ENCODE assay signal across 15 cellular contexts in the genomic region with DNA sequence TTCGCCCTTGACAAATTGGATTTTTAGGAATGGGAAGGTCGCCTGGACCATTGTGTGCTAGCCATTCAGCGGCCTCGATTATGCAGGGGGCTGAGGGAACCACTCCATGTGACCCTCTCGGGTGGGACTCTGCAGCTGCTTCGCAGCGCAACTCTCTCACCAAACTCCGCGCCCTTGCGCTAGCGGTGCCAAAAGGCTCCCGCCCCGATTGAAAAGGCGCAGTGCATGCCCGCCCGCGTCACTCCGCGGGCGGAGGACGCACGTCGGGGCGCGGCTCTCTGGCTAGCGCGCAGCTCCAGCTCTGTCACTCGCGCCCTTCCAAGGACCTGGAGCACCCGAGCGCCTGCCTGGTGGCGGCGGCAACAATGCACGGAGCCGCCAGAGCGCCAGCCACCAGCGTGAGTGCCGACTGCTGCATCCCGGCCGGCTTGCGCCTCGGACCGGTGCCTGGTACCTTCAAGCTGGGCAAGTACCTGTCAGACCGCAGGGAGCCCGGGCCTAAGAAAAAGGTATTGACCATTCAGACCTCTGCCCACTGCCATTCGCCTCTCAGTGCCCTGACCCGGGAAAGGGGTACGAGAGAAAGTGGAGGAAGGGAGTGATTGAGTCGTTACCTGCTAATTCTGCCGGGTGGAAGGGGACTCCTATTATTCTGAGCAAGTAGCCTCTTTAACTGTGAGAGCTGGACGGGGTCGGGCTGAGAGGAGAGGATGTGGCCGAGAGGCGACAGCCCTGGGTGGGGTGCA. TPM values are rescaled to one million over a fixed set of nuclear protein-coding genes. Genes with fewer than 3 reads are reported as not detected.
DNase-seq lines count a peak whose midpoint lies in the region; ATAC-seq, FAIRE-seq and TF ChIP-seq lines count a peak whose summit lies in the region.
"Had no signal": no experiment of that assay in that cellular context is flagged by ENCODE, and none has a peak within 500 bp of the region (broad histone marks: within the 10 kb centered on the region; RNA-seq: fewer than 3 reads in every experiment).

A gene (plus strand): TSS at position 164 of the 746 bp plus-strand sequence. CDS start 202 bp downstream, at position 366.

- dilution Hi-C loops in IMR-90 (cut with HindIII; ENCODE audit: low sequenced_read_pairs, unreplicated experiment) = no loop called here

- intact Hi-C loops in IMR-90 (cut with micrococcal nuclease) = no loop called here

- H3K27ac Mint-ChIP-seq in activated CD8-positive, alpha-beta memory T cell treated with anti-CD3 and anti-CD28 coated beads, Interleukin-2, amount 10 ng/mL, durations not matched to agents 7 days and 5 days = peak within 1 kb of the TSS; percentile 59

- TF ChIP-seq POLR2A in IMR-90 (IDR thresholded peaks at IDR 0.05; ENCODE audit: low read depth, low read length) (no peak), H1 (IDR thresholded peaks at IDR 0.05; ENCODE audit: control extremely low read depth in 1 of 2, low read depth in 2 of 2, low read length in 2 of 2) (no peak)

- H3K4me1 Mint-ChIP-seq in activated CD8-positive, alpha-beta memory T cell treated with anti-CD3 and anti-CD28 coated beads, Interleukin-2, amount 10 ng/mL, durations not matched to agents 7 days and 5 days = peaks cover 57% of the 10 kb centered on the region

- H4K8ac ChIP-seq in IMR-90 (ENCODE audit: low read depth in 2 of 2, low read length in 2 of 2) (no peak within 1 kb of the TSS), H1 (ENCODE audit: extremely low read depth, insufficient read depth, low read length) (no peak within 1 kb of the TSS), neuronal stem cell (ENCODE audit: low read depth, low read length) (no peak within 1 kb of the TSS)

- H4K5ac ChIP-seq in IMR-90 (ENCODE audit: low read depth, low read length) (no peak within 1 kb of the TSS), H1 (ENCODE audit: insufficient read length, low read depth, low read length) (no peak within 1 kb of the TSS)

- H3K4me3 ChIP-seq in IMR-90 (ENCODE audit: insufficient read depth, low read depth, low read length) (no peak within 1 kb of the TSS), H1 (ENCODE audit: extremely low read depth in 1 of 4, insufficient read depth in 2 of 4, low read depth in 3 of 4, low read length in 4 of 4) (peak within 1 kb of the TSS in 1 of 4 experiments; percentile 17; a peak in 3 of 8 replicates), neuronal stem cell (ENCODE audit: low read length in 2 of 2) (no peak within 1 kb of the TSS)
- H3K4me3 ChIP-seq: esophagus squamous epithelium, thyroid gland had no signal

- TF ChIP-seq CTCF in IMR-90 (conservative IDR thresholded peaks at IDR 0.05; ENCODE audit: low read depth, low read length) (no peak), H1 (IDR thresholded peaks at IDR 0.05; ENCODE audit: control extremely low read depth in 1 of 3, insufficient read depth in 1 of 3, low read depth in 1 of 3, low read length in 3 of 3) (no peak)

- H3K56ac ChIP-seq in IMR-90 (ENCODE audit: extremely low read depth, insufficient read depth, low read length) = no peak within 1 kb of the TSS
- no peak within 1 kb of the TSS for H3K56ac ChIP-seq in H1 (replicated peaks; ENCODE audit: insufficient read length, low read depth, low read length)

- peak within 1 kb of the TSS; percentile 50; the same call in 1 of the 2 replicates for H2BK12ac ChIP-seq in H1 (ENCODE audit: low read depth, low read length)
- H2BK12ac ChIP-seq in neuronal stem cell (ENCODE audit: low read length) = no peak within 1 kb of the TSS

- H3K4me1 ChIP-seq in IMR-90 (ENCODE audit: control insufficient read depth, insufficient read depth, low read length) = no peaks in the 10 kb centered on the region
- peaks cover 0 to 28% (median 11%) of the 10 kb centered on the region in 4 experiments; a peak in 5 of 7 replicates for H3K4me1 ChIP-seq in H1 (replicated peaks in 1 of 4; ENCODE audit: control insufficient read depth in 3 of 4, insufficient read depth in 4 of 4, low read length in 3 of 4)
- H3K4me1 ChIP-seq in neuronal stem cell (ENCODE audit: control insufficient read depth in 2 of 2, insufficient read depth in 1 of 2, low read depth in 1 of 2, low read length in 2 of 2) = peaks cover 0 to 2% of the 10 kb centered on the region in 2 donors

- H3K9me3 Mint-ChIP-seq in activated CD8-positive, alpha-beta memory T cell treated with anti-CD3 and anti-CD28 coated beads, Interleukin-2, amount 10 ng/mL, durations not matched to agents 7 days and 5 days (ENCODE audit: low read depth) = no peaks in the 10 kb centered on the region

- H3K36me3 ChIP-seq in IMR-90 (ENCODE audit: control insufficient read depth, insufficient read depth, low read length) (no peaks in the 10 kb centered on the region), H1 (ENCODE audit: control insufficient read depth in 2 of 4, insufficient read depth in 4 of 4, low read length in 3 of 4) (no peaks in the 10 kb centered on the region; a peak in 1 of 8 replicates), neuronal stem cell (replicated peaks in 1 of 2; ENCODE audit: control insufficient read depth in 2 of 2, insufficient read depth in 2 of 2, low read length in 2 of 2) (no peaks in the 10 kb centered on the region)
- H3K36me3 ChIP-seq: esophagus squamous epithelium, thyroid gland had no signal

- H3K27ac ChIP-seq in IMR-90 (ENCODE audit: insufficient read depth, low read length) = no peak within 1 kb of the TSS
- no peak within 1 kb of the TSS for H3K27ac ChIP-seq in H1 (ENCODE audit: low read depth, low read length)
- no peak within 1 kb of the TSS for H3K27ac ChIP-seq in neuronal stem cell (replicated peaks; ENCODE audit: low read length)
- H3K27ac ChIP-seq: esophagus squamous epithelium, thyroid gland had no signal

- H3K23me2 ChIP-seq in H1 (ENCODE audit: low read depth, low read length) = no peaks in the 10 kb centered on the region; the same call in 1 of the 2 replicates

- ATAC-seq in activated CD8-positive, alpha-beta memory T cell treated with anti-CD3 and anti-CD28 coated beads, Interleukin-2, amount 10 ng/mL, durations not matched to agents 7 days and 5 days = no peak
- ATAC-seq in IMR-90 (ENCODE audit: low read depth) (no peak), GM18867 (IDR thresholded peaks at IDR 0.05; ENCODE audit: unreplicated experiment) (no peak)
- ATAC-seq: left lobe of liver had no signal

- BruUV-seq in IMR-90 (replicated peaks; lab: Mats Ljungman, UMichigan) = no TSS peak

- H2AFZ ChIP-seq in IMR-90 (replicated peaks; ENCODE audit: low read length, poor library complexity) (peak within 1 kb of the TSS; percentile 44), H1 (ENCODE audit: low read length) (no peak within 1 kb of the TSS), neuronal stem cell (ENCODE audit: low read length) (peak within 1 kb of the TSS; percentile 63)

- H3K14ac ChIP-seq in IMR-90 (replicated peaks; ENCODE audit: low read depth, low read length) = no peak within 1 kb of the TSS
- no peak within 1 kb of the TSS for H3K14ac ChIP-seq in H1 (ENCODE audit: insufficient read length)
- no peak within 1 kb of the TSS for H3K14ac ChIP-seq in neuronal stem cell (ENCODE audit: low read length)

- no peak for FAIRE-seq in H1 (lab: Jason Lieb, UNC)
- FAIRE-seq: GM12892 had no signal

- no peak within 1 kb of the TSS for H2AK5ac ChIP-seq in IMR-90 (ENCODE audit: low read depth, low read length)
- H2AK5ac ChIP-seq in H1 (ENCODE audit: low read depth, low read length) = no peak within 1 kb of the TSS
- no peak within 1 kb of the TSS for H2AK5ac ChIP-seq in neuronal stem cell (ENCODE audit: low read depth, low read length)

- no peak within 1 kb of the TSS for H2AK9ac ChIP-seq in IMR-90 (replicated peaks; ENCODE audit: low read depth, low read length, poor library complexity)

- in situ Hi-C loops in IMR-90 (cut with MboI; ENCODE audit: low sequenced_read_pairs) = no loop called here

- 3% methylated on average over 37 of the region's 54 CpGs; no CpG with 5 or more reads in 1 of the 2 experiments for WGBS in IMR-90 (ENCODE audit: extremely low coverage in 2 of 2, insufficient read length in 1 of 2), 2 experiments
- 3% methylated on average over 33 of the region's 54 CpGs; no CpG with 5 or more reads in 1 of the 2 experiments for WGBS in H1 (ENCODE audit: extremely low coverage in 1 of 2, insufficient coverage in 1 of 2, insufficient read length in 1 of 2, insufficient replicate concordance in 2 of 2, low coverage in 1 of 2, low lambda C conversion rate in 2 of 2, missing lambda C conversion rate in 1 of 2), 2 experiments
- no CpG with 5 or more reads among the region's 54 CpGs for WGBS in neuronal stem cell (ENCODE audit: extremely low coverage in 2 of 2, insufficient read length in 2 of 2, insufficient replicate concordance in 1 of 2), 2 donors

- H4K91ac ChIP-seq in IMR-90 (ENCODE audit: insufficient read depth, low read depth, low read length) (no peak within 1 kb of the TSS), H1 (replicated peaks; ENCODE audit: insufficient read length, low read length) (no peak within 1 kb of the TSS), neuronal stem cell (ENCODE audit: low read depth, low read length, poor library complexity) (no peak within 1 kb of the TSS)

- H2BK120ac ChIP-seq in IMR-90 (ENCODE audit: low read depth, low read length) (no peak within 1 kb of the TSS), H1 (replicated peaks; ENCODE audit: low read depth, low read length) (no peak within 1 kb of the TSS), neuronal stem cell (ENCODE audit: low read depth, low read length) (no peak within 1 kb of the TSS)

- DNase-seq in activated CD8-positive, alpha-beta memory T cell treated with anti-CD3 and anti-CD28 coated beads, Interleukin-2, amount 10 ng/mL, durations not matched to agents 7 days and 5 days = no peak
- DNase-seq in activated CD8-positive, alpha-beta memory T cell treated with anti-CD3 and anti-CD28 coated beads for 24 hours = no peak
- DNase-seq in IMR-90 (no peak), H1 (ENCODE audit: low read depth in 1 of 2, low spot score in 2 of 2) (peak in 1 of 2 experiments; percentile 73), neuronal stem cell (ENCODE audit: low spot score) (no peak), AG08395 (ENCODE audit: low spot score) (no peak), NCI-H748 treated with DMSO at 0.1 percent for 48 hours (lab: John Stamatoyannopoulos, UW) (no peak)
- DNase-seq: esophagus squamous epithelium; hippocampal formation; NCI-H1930; stimulated activated CD4-positive, alpha-beta T cell treated with anti-CD3 and anti-CD28 coated beads, Interleukin-1b, Interleukin-23, amount 100 ng/mL, for 48 hours; thyroid gland had no signal

- H3K23ac ChIP-seq in IMR-90 (ENCODE audit: low read depth, low read length) (no peak within 1 kb of the TSS; the same call in 1 of the 2 replicates), H1 (ENCODE audit: insufficient read length) (no peak within 1 kb of the TSS), neuronal stem cell (ENCODE audit: low read depth, low read length, poor library complexity) (peak within 1 kb of the TSS; percentile 85)

- H2BK15ac ChIP-seq in IMR-90 (ENCODE audit: low read depth, low read length) = no peak within 1 kb of the TSS
- H2BK15ac ChIP-seq in H1 (ENCODE audit: low read length) = no peak within 1 kb of the TSS
- H2BK15ac ChIP-seq in neuronal stem cell (ENCODE audit: low read length) = no peak within 1 kb of the TSS

- H2BK5ac ChIP-seq in IMR-90 (ENCODE audit: low read depth, low read length, poor library complexity, severe bottlenecking) (no peak within 1 kb of the TSS), H1 (ENCODE audit: low read depth, low read length) (no peak within 1 kb of the TSS), neuronal stem cell (ENCODE audit: low read length) (no peak within 1 kb of the TSS)

- no peaks in the 10 kb centered on the region for H3K79me1 ChIP-seq in IMR-90 (ENCODE audit: low read depth in 1 of 2, low read length in 2 of 2)
- no peaks in the 10 kb centered on the region for H3K79me1 ChIP-seq in H1 (ENCODE audit: low read depth, low read length)
- H3K79me1 ChIP-seq in neuronal stem cell (ENCODE audit: low read depth, low read length) = no peaks in the 10 kb centered on the region

- no peaks in the 10 kb centered on the region for H3K79me2 ChIP-seq in H1 (ENCODE audit: control insufficient read depth in 1 of 2, insufficient read depth in 2 of 2, low read length in 2 of 2)

- no peak within 1 kb of the TSS for H3K4me2 ChIP-seq in IMR-90 (ENCODE audit: low read depth, low read length)
- peak within 1 kb of the TSS; percentile 45 to 52; a peak in 3 of 4 replicates for H3K4me2 ChIP-seq in H1 (ENCODE audit: insufficient read depth in 1 of 2, low read depth in 2 of 2, low read length in 2 of 2)
- no peak within 1 kb of the TSS for H3K4me2 ChIP-seq in neuronal stem cell (ENCODE audit: insufficient read depth, low read length, poor library complexity, severe bottlenecking)

- no peak within 1 kb of the TSS for H3K4ac ChIP-seq in IMR-90 (ENCODE audit: low read depth, low read length)
- H3K4ac ChIP-seq in H1 (replicated peaks; ENCODE audit: insufficient read length, low read depth, low read length) = no peak within 1 kb of the TSS
- no peak within 1 kb of the TSS for H3K4ac ChIP-seq in neuronal stem cell (ENCODE audit: low read length)

- H4K20me1 ChIP-seq in IMR-90 (ENCODE audit: insufficient read depth, low read length) = no peaks in the 10 kb centered on the region
- peaks cover 18 to 32% of the 10 kb centered on the region in 2 experiments for H4K20me1 ChIP-seq in H1 (replicated peaks in 1 of 2; ENCODE audit: control insufficient read depth in 1 of 2, insufficient read depth in 2 of 2, low read length in 2 of 2)

- H3K27me3 ChIP-seq in IMR-90 (ENCODE audit: control insufficient read depth, insufficient read depth, low read length) = peaks cover 95% of the 10 kb centered on the region
- peaks cover 89 to 100% (median 95%) of the 10 kb centered on the region in 4 experiments for H3K27me3 ChIP-seq in H1 (replicated peaks in 1 of 4; ENCODE audit: control insufficient read depth in 3 of 4, extremely low read depth in 1 of 4, insufficient read depth in 3 of 4, low read length in 3 of 4)
- peaks cover 65 to 100% (median 92%) of the 10 kb centered on the region in 3 experiments for H3K27me3 ChIP-seq in neuronal stem cell (ENCODE audit: control insufficient read depth in 3 of 3, insufficient read depth in 3 of 3, low read depth in 1 of 3, low read length in 3 of 3)

- H2BK20ac ChIP-seq in IMR-90 (ENCODE audit: low read depth, low read length) = no peak within 1 kb of the TSS
- H2BK20ac ChIP-seq in H1 (ENCODE audit: low read length) = no peak within 1 kb of the TSS

- CTCF ChIA-PET in activated CD8-positive, alpha-beta memory T cell treated with anti-CD3 and anti-CD28 coated beads, Interleukin-2, amount 10 ng/mL, durations not matched to agents 7 days and 5 days (lab: Charles Lee) = interaction anchor here (6.0 kb wide), 1 partner anchor 18 kb away, joined by 28 read pairs; no protein-coding TSS in a partner anchor
- CTCF ChIA-PET in IMR-90 (lab: Yijun Ruan, JAX) = no interaction called here
- CTCF ChIA-PET in H1 (lab: Charles Lee; ENCODE audit: partially characterized antibody) = interaction anchor here (0.9 to 6.6 kb wide), 3 partner anchors 13 to 38 kb away, joined by 3 to 49 read pairs (median 6); a partner anchor contains a TSS

- H3K36me3 Mint-ChIP-seq in activated CD8-positive, alpha-beta memory T cell treated with anti-CD3 and anti-CD28 coated beads, Interleukin-2, amount 10 ng/mL, durations not matched to agents 7 days and 5 days = peaks cover 3% of the 10 kb centered on the region

- no peak for TF ChIP-seq RAD21 in IMR-90 (IDR thresholded peaks at IDR 0.05; ENCODE audit: low read length)
- no peak for TF ChIP-seq RAD21 in H1 (IDR thresholded peaks at IDR 0.05 in 1 of 2, conservative IDR thresholded peaks at IDR 0.05 in 1 of 2; ENCODE audit: low read depth in 2 of 2, low read length in 2 of 2)

- H3K9me3 ChIP-seq in IMR-90 (ENCODE audit: control insufficient read depth, insufficient read depth, low read length) (peaks cover 11% of the 10 kb centered on the region), H1 (ENCODE audit: insufficient read depth in 2 of 2, low read depth in 1 of 2, low read length in 1 of 2) (no peaks in the 10 kb centered on the region), neuronal stem cell (replicated peaks in 1 of 2; ENCODE audit: control insufficient read depth in 2 of 2, insufficient read depth in 1 of 2, low read depth in 1 of 2, low read length in 2 of 2) (peaks cover 0 to 2% of the 10 kb centered on the region in 2 donors)
- H3K9me3 ChIP-seq: esophagus squamous epithelium, thyroid gland had no signal

- no peak within 1 kb of the TSS for H3K18ac ChIP-seq in IMR-90 (ENCODE audit: low read depth, low read length)
- no peak within 1 kb of the TSS for H3K18ac ChIP-seq in H1 (ENCODE audit: extremely low read depth, low read length)
- peak within 1 kb of the TSS; percentile 48 for H3K18ac ChIP-seq in neuronal stem cell (ENCODE audit: low read length)

- no peak within 1 kb of the TSS for H3K4me3 Mint-ChIP-seq in activated CD8-positive, alpha-beta memory T cell treated with anti-CD3 and anti-CD28 coated beads, Interleukin-2, amount 10 ng/mL, durations not matched to agents 7 days and 5 days

- H3K9ac ChIP-seq in IMR-90 (ENCODE audit: low read depth, low read length) = no peak within 1 kb of the TSS
- H3K9ac ChIP-seq in H1 (replicated peaks in 1 of 4; ENCODE audit: extremely low read depth in 1 of 4, low read depth in 3 of 4, low read length in 3 of 4) = no peak within 1 kb of the TSS
- no peak within 1 kb of the TSS for H3K9ac ChIP-seq in neuronal stem cell (ENCODE audit: low read depth, low read length, poor library complexity)

- peaks cover 84% of the 10 kb centered on the region for H3K27me3 Mint-ChIP-seq in activated CD8-positive, alpha-beta memory T cell treated with anti-CD3 and anti-CD28 coated beads, Interleukin-2, amount 10 ng/mL, durations not matched to agents 7 days and 5 days

- TF ChIP-seq EP300 in H1 (IDR thresholded peaks at IDR 0.05; ENCODE audit: borderline replicate concordance in 1 of 2, low read depth in 2 of 2, low read length in 2 of 2) = no peak

- POLR2A ChIA-PET in IMR-90 (lab: Charles Lee; ENCODE audit: unreplicated experiment) (no interaction called here), H1 (lab: Charles Lee; ENCODE audit: partially characterized antibody) (interaction anchor here (0.6 to 3.1 kb wide), 3 partner anchors 38 to 184 kb away, joined by 3 to 18 read pairs (median 5); a partner anchor contains a TSS)

- H3K9me1 ChIP-seq in IMR-90 (ENCODE audit: insufficient read depth, low read length) = peaks cover 3% of the 10 kb centered on the region

RNA-seq across cellular contexts. Expression of the gene that starts here (rescaled TPM):
- under 1 TPM in 1 of 2 experiments, not detected in 1; 0.14 TPM for total RNA-seq in activated CD8-positive, alpha-beta memory T cell treated with anti-CD3 and anti-CD28 coated beads, Interleukin-2, amount 10 ng/mL, durations not matched to agents 7 days and 5 days
- not detected in 2 replicates for total RNA-seq in IMR-90 (2012; rRNA removed)
- not detected in 2 replicates for polyA plus RNA-seq in IMR-90 (2012; rRNA removed)
- polyA plus RNA-seq in IMR-90 (2012; cell fraction: cytosol; rRNA removed) = not detected in 2 replicates
- not detected in 2 replicates for polyA plus RNA-seq in IMR-90 (2012; cell fraction: nucleus; rRNA removed; ENCODE audit: low replicate concordance)
- 0.09 and 0.13 TPM in 2 replicates for total RNA-seq in H1 (2021; fragmentation: NEBNext Ultra II Directional; extraction: Animal tissue kit (Norgen Biotek cat#: 25700))
- polyA plus RNA-seq in H1 (2011; rRNA removed) = 0.05 and 0.06 TPM in 2 replicates
- polyA plus RNA-seq in H1 (2011; cell fraction: cytosol; rRNA removed) = 0.10 TPM
- 0.03 TPM for polyA plus RNA-seq in H1 (2011; cell fraction: nucleus; rRNA removed)
- polyA plus RNA-seq in H1 (2012, experiment 1 of 2) = 0.07 to 0.10 TPM in 2 of 4 replicates, not detected in the others
- 0.16 TPM for polyA plus RNA-seq in H1 (2012, experiment 2 of 2)
- 0.10 TPM for polyA plus RNA-seq in H1 (2013, experiment 1 of 2)
- 0.13 TPM for polyA plus RNA-seq in H1 (2013, experiment 2 of 2)
- 0.05 TPM in 1 of 2 replicates, not detected in the other for polyA minus RNA-seq in H1 (2011; rRNA and poly(A)+ RNA removed)
- not detected for polyA minus RNA-seq in H1 (2011; cell fraction: cytosol; rRNA and poly(A)+ RNA removed)
- 0.30 TPM for polyA minus RNA-seq in H1 (2011; cell fraction: nucleus; rRNA and poly(A)+ RNA removed)
- polyA plus RNA-seq in neuronal stem cell (2013, experiment 1 of 2) = not detected
- polyA plus RNA-seq in neuronal stem cell (2013, experiment 2 of 2) = 0.03 TPM
- total RNA-seq: left lobe of liver, thyroid gland had no signal

Comparison
In these comparisons a context has a peak if more than half of its experiments do, and no peak if none do; other contexts are left out.
1. H3K4me2 ChIP-seq: peak in H1 (2 of 2); none in IMR-90 (single experiment) and neuronal stem cell (single experiment).